In the genomic region with DNA sequence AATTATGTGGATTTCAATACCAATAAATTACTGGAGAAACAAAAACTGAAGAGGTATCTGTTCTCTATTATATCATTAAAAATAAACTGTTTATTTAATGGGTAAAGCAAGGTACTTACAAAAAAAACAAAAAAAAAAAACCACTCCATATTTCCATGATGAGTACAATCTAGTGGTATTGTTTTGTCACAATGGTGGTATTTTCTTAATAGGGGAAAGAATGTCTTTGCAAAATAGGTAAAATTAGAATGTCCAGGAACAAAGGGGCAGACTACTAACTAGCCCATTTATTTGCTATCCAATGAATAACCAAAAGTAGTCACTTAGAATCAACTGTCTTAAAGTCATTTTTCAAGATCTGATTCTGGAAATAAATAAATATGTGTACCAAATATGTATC, we compare ENCODE assay signal across 29 cellular contexts.
"Had no signal": no experiment of that assay in that cellular context is flagged by ENCODE, and none has a peak within 500 bp of the region (broad histone marks: within the 10 kb centered on the region; RNA-seq: fewer than 3 reads in every experiment).

No MANE protein-coding gene starts in this region.

- H3K27me3 Mint-ChIP-seq: activated naive CD4-positive, alpha-beta T cell treated with anti-CD3 and anti-CD28 coated beads, Interleukin-2, amount 10 ng/mL, durations not matched to agents 7 days and 5 days; activated naive CD8-positive, alpha-beta T cell treated with anti-CD3 and anti-CD28 coated beads, Interleukin-2, amount 10 ng/mL, durations not matched to agents 7 days and 5 days; dendritic cell treated with granulocyte-macrophage colony-stimulating factor and Interleukin-4, amounts not matched to agents 40 ng/mL and 50 ng/mL, for 4 days; memory B cell had no signal

- ATAC-seq: gastrocnemius medialis, natural killer cell, right cardiac atrium had no signal

- H3K36me3 ChIP-seq: breast epithelium, esophagus squamous epithelium, neural progenitor cell, suprapubic skin, tibial nerve had no signal

- H3K4me2 ChIP-seq: hepatocyte, neural progenitor cell had no signal

- DNase-seq: activated CD4-positive, alpha-beta T cell treated with anti-CD3 and anti-CD28 coated beads for 4 hours; activated CD4-positive, alpha-beta T cell treated with anti-CD3 and anti-CD28 coated beads, Interleukin-2, amount 50 U/mL, for 4 hours; activated CD4-positive, CD25-positive, alpha-beta regulatory T cell; activated CD8-positive, alpha-beta memory T cell treated with anti-CD3 and anti-CD28 coated beads for 24 hours; activated CD8-positive, alpha-beta memory T cell treated with anti-CD3 and anti-CD28 coated beads, Interleukin-2, amount 50 U/mL, for 4 hours; activated gamma-delta T cell; activated naive CD4-positive, alpha-beta T cell treated with anti-CD3 and anti-CD28 coated beads, Interleukin-2, amount 10 ng/mL, durations not matched to agents 7 days and 5 days; activated naive CD8-positive, alpha-beta T cell treated with anti-CD3 and anti-CD28 coated beads, Interleukin-2, amount 10 ng/mL, durations not matched to agents 7 days and 5 days; activated T-cell treated with anti-CD3 and anti-CD28 coated beads, Interleukin-2, amount 50 U/mL, for 1 hour; amniotic stem cell; central memory CD4-positive, alpha-beta T cell; esophagus squamous epithelium; gastrocnemius medialis; glutamatergic neuron; immature natural killer cell; kidney; midbrain; natural killer cell; occipital lobe; right cardiac atrium; spleen; stimulated activated naive CD4-positive, alpha-beta T cell had no signal

- H3K27ac ChIP-seq: breast epithelium, esophagus squamous epithelium, gastrocnemius medialis, hepatocyte, neural progenitor cell, spleen, suprapubic skin, tibial nerve had no signal

- H3K79me2 ChIP-seq: hepatocyte had no signal

- H3K4me3 ChIP-seq: breast epithelium, esophagus squamous epithelium, gastrocnemius medialis, hepatocyte, neural progenitor cell, spleen, suprapubic skin, tibial nerve had no signal

- H3K27me3 ChIP-seq: breast epithelium, esophagus squamous epithelium, gastrocnemius medialis, hepatocyte, neural progenitor cell, spleen, suprapubic skin, tibial nerve had no signal

- H3K9ac ChIP-seq: neural progenitor cell had no signal

- H3K4me1 ChIP-seq: breast epithelium, gastrocnemius medialis, spleen, suprapubic skin, tibial nerve had no signal

- H3K4me3 Mint-ChIP-seq: activated naive CD4-positive, alpha-beta T cell treated with anti-CD3 and anti-CD28 coated beads, Interleukin-2, amount 10 ng/mL, durations not matched to agents 7 days and 5 days; activated naive CD8-positive, alpha-beta T cell treated with anti-CD3 and anti-CD28 coated beads, Interleukin-2, amount 10 ng/mL, durations not matched to agents 7 days and 5 days; dendritic cell treated with granulocyte-macrophage colony-stimulating factor and Interleukin-4, amounts not matched to agents 40 ng/mL and 50 ng/mL, for 4 days; immature natural killer cell; memory B cell; natural killer cell; neural progenitor cell had no signal

- H3K27ac Mint-ChIP-seq: activated naive CD4-positive, alpha-beta T cell treated with anti-CD3 and anti-CD28 coated beads, Interleukin-2, amount 10 ng/mL, durations not matched to agents 7 days and 5 days; dendritic cell treated with granulocyte-macrophage colony-stimulating factor and Interleukin-4, amounts not matched to agents 40 ng/mL and 50 ng/mL, for 4 days; natural killer cell; neural progenitor cell had no signal

- H3K36me3 Mint-ChIP-seq: natural killer cell had no signal

- H2AFZ ChIP-seq: hepatocyte, neural progenitor cell had no signal

- H3K9me3 ChIP-seq: breast epithelium, esophagus squamous epithelium, gastrocnemius medialis, spleen, suprapubic skin, tibial nerve had no signal

- H3K9me3 Mint-ChIP-seq: activated naive CD8-positive, alpha-beta T cell treated with anti-CD3 and anti-CD28 coated beads, Interleukin-2, amount 10 ng/mL, durations not matched to agents 7 days and 5 days; dendritic cell treated with granulocyte-macrophage colony-stimulating factor and Interleukin-4, amounts not matched to agents 40 ng/mL and 50 ng/mL, for 4 days; immature natural killer cell; memory B cell; natural killer cell had no signal
